In genomic region chr3:38205472-38205805, GRCh38 we compare ENCODE assay signal across 19 cellular contexts. TPM values are rescaled to one million over a fixed set of nuclear protein-coding genes. Genes with fewer than 3 reads are reported as not detected.
DNase-seq lines count a peak whose midpoint lies in the region; ATAC-seq, FAIRE-seq and TF ChIP-seq lines count a peak whose summit lies in the region.
"Had no signal": no experiment of that assay in that cellular context is flagged by ENCODE, and none has a peak within 500 bp of the region (broad histone marks: within the 10 kb centered on the region; RNA-seq: fewer than 3 reads in every experiment).

No MANE protein-coding gene starts in this region.

- in situ Hi-C loops in GM12878 (cut with MboI): no loop called here

- TF ChIP-seq RAD21 in GM12878 (IDR thresholded peaks at IDR 0.05; ENCODE audit: insufficient read depth, low read depth, low read length): no peak

- H3K9me3 Mint-ChIP-seq in stimulated activated effector memory CD8-positive, alpha-beta T cell treated with anti-CD3 and anti-CD28 coated beads, Interleukin-12 subunit alpha, Interleukin-12 subunit beta, amount 100 ng/mL, for 72 hours: no peaks in the 10 kb centered on the region
- H3K9me3 Mint-ChIP-seq: neural crest cell had no signal

- peaks cover 71% of the 10 kb centered on the region for H3K4me1 Mint-ChIP-seq in stimulated activated effector memory CD8-positive, alpha-beta T cell treated with anti-CD3 and anti-CD28 coated beads, Interleukin-12 subunit alpha, Interleukin-12 subunit beta, amount 100 ng/mL, for 72 hours
- H3K4me1 Mint-ChIP-seq: neural crest cell had no signal

- no peak for TF ChIP-seq POLR2A in GM12878 (IDR thresholded peaks at IDR 0.05; ENCODE audit: low read depth, low read length)

- intact Hi-C loops in Right ventricle myocardium superior (cut with DNase I): no loop called here
- intact Hi-C loops in GM12878 (cut with micrococcal nuclease; ENCODE audit: unreplicated experiment): no loop called here
- intact Hi-C loops in A673 (cut with micrococcal nuclease; ENCODE audit: unreplicated experiment): no loop called here

- BruUV-seq in GM12878 (replicated peaks; lab: Mats Ljungman, UMichigan): no TSS peak
- BruUV-seq in A673 (replicated peaks; lab: Mats Ljungman, UMichigan): no TSS peak

- RAD21 ChIA-PET in GM12878 (lab: Charles Lee; ENCODE audit: unreplicated experiment): no interaction called here

- H3K27me3 ChIP-seq in right atrium auricular region (no peaks in the 10 kb centered on the region), GM12878 (replicated peaks in 1 of 2; ENCODE audit: control insufficient read depth in 2 of 2, insufficient read depth in 2 of 2, low read length in 1 of 2) (no peaks in the 10 kb centered on the region), A673 (replicated peaks; ENCODE audit: insufficient read depth, low read depth, low read length, poor library complexity) (no peaks in the 10 kb centered on the region), smooth muscle cell (ENCODE audit: low read depth) (no peaks in the 10 kb centered on the region)
- H3K27me3 ChIP-seq: adrenal gland, Peyer's patch, vagina had no signal

- H3K36me3 ChIP-seq in right atrium auricular region: no peaks in the 10 kb centered on the region
- H3K36me3 ChIP-seq in GM12878 (ENCODE audit: control insufficient read depth in 2 of 2, insufficient read depth in 2 of 2, low read length in 1 of 2): peaks cover 11 to 14% of the 10 kb centered on the region in 2 experiments; a peak in 3 of 4 replicates
- H3K36me3 ChIP-seq in A673 (ENCODE audit: insufficient read depth, low read length, poor library complexity, severe bottlenecking): no peaks in the 10 kb centered on the region
- H3K36me3 ChIP-seq in smooth muscle cell (ENCODE audit: low read depth): no peaks in the 10 kb centered on the region
- H3K36me3 ChIP-seq: adrenal gland had no signal

- peaks cover under 1% of the 10 kb centered on the region for H3F3A ChIP-seq in smooth muscle cell (ENCODE audit: low read depth)

- H3K4me1 ChIP-seq in right atrium auricular region (peaks cover 0 to 21% of the 10 kb centered on the region in 2 donors), GM12878 (ENCODE audit: control insufficient read depth, insufficient read depth, low read length) (peaks cover 17% of the 10 kb centered on the region; the same call in 1 of the 2 replicates), A673 (ENCODE audit: insufficient read depth, low read length, poor library complexity, severe bottlenecking) (no peaks in the 10 kb centered on the region), smooth muscle cell (ENCODE audit: low read depth) (no peaks in the 10 kb centered on the region)
- H3K4me1 ChIP-seq: adrenal gland, Peyer's patch had no signal

- DNase-seq in Right ventricle myocardium superior (no peak), right atrium auricular region (ENCODE audit: low spot score) (no peak), SW480 (ENCODE audit: low spot score) (peak; percentile 6), GM12878 (ENCODE audit: low read depth, low spot score) (no peak), A673 (ENCODE audit: low spot score) (no peak), NCI-H1105 treated with DMSO at 0.1 percent for 48 hours (lab: John Stamatoyannopoulos, UW) (no peak), smooth muscle cell (lab: John Stamatoyannopoulos, UW; ENCODE audit: unreplicated experiment) (no peak)
- no peak for DNase-seq in stimulated activated effector memory CD8-positive, alpha-beta T cell treated with anti-CD3 and anti-CD28 coated beads, Interleukin-12 subunit alpha, Interleukin-12 subunit beta, amount 100 ng/mL, for 72 hours (ENCODE audit: low spot score in 2 of 2)
- DNase-seq: activated CD8-positive, alpha-beta memory T cell treated with anti-CD3 and anti-CD28 coated beads for 24 hours; adrenal gland; foreskin melanocyte; NCI-H2107; NCI-H774; Peyer's patch had no signal

- 70% methylated on average over 3 of the region's 3 CpGs for WGBS in GM12878 (ENCODE audit: insufficient coverage, insufficient replicate concordance, low lambda C conversion rate, missing lambda C conversion rate)
- WGBS in smooth muscle cell (ENCODE audit: low lambda C conversion rate): 91% methylated on average over 3 of the region's 3 CpGs

- no peak for TF ChIP-seq EP300 in GM12878 (IDR thresholded peaks at IDR 0.05; ENCODE audit: borderline replicate concordance in 1 of 2, control insufficient read depth in 1 of 2, low read depth in 2 of 2, low read length in 2 of 2)

- peak overlapping the region; percentile 26 for H3K27ac Mint-ChIP-seq in stimulated activated effector memory CD8-positive, alpha-beta T cell treated with anti-CD3 and anti-CD28 coated beads, Interleukin-12 subunit alpha, Interleukin-12 subunit beta, amount 100 ng/mL, for 72 hours

- H3K36me3 Mint-ChIP-seq in stimulated activated effector memory CD8-positive, alpha-beta T cell treated with anti-CD3 and anti-CD28 coated beads, Interleukin-12 subunit alpha, Interleukin-12 subunit beta, amount 100 ng/mL, for 72 hours: peaks cover 41% of the 10 kb centered on the region

- no peak overlapping the region for H3K4me3 ChIP-seq in right atrium auricular region
- H3K4me3 ChIP-seq in GM12878: no peak overlapping the region
- H3K4me3 ChIP-seq in A673 (ENCODE audit: low read depth, low read length, poor library complexity, severe bottlenecking): no peak overlapping the region
- H3K4me3 ChIP-seq in smooth muscle cell: no peak overlapping the region
- H3K4me3 ChIP-seq: adrenal gland, lung, Peyer's patch, vagina had no signal

- SMC1A ChIA-PET in GM12878 (lab: Charles Lee; ENCODE audit: uncharacterized antibody, unreplicated experiment): interaction anchor here (0.9 to 2.2 kb wide), 6 partner anchors 11 to 45 kb away, joined by 3 to 7 read pairs (median 4); no protein-coding TSS in a partner anchor

- TF ChIP-seq CTCF in right atrium auricular region (IDR thresholded peaks at IDR 0.05) (no peak), GM12878 (IDR thresholded peaks at IDR 0.05 in 2 of 3, conservative IDR thresholded peaks at IDR 0.05 in 1 of 3; ENCODE audit: control insufficient read depth in 2 of 3, extremely low read depth in 1 of 3, insufficient read depth in 1 of 3, low read depth in 3 of 3, low read length in 3 of 3) (no peak), A673 (conservative IDR thresholded peaks at IDR 0.05; ENCODE audit: low read depth, low read length) (no peak), smooth muscle cell (IDR thresholded peaks at IDR 0.05; ENCODE audit: borderline replicate concordance, insufficient read depth, poor library complexity, severe bottlenecking) (no peak)

- H3K4me2 ChIP-seq in GM12878 (ENCODE audit: control insufficient read depth, insufficient read depth) (no peak overlapping the region), smooth muscle cell (no peak overlapping the region)

- CTCF ChIA-PET in GM12878 (lab: Yijun Ruan, JAX) (interaction anchor here (0.9 to 2.0 kb wide), 5 partner anchors 11 to 75 kb away, joined by 3 to 5 read pairs (median 3); no protein-coding TSS in a partner anchor), A673 (lab: Charles Lee) (no interaction called here)

- H3K4me3 Mint-ChIP-seq in stimulated activated effector memory CD8-positive, alpha-beta T cell treated with anti-CD3 and anti-CD28 coated beads, Interleukin-12 subunit alpha, Interleukin-12 subunit beta, amount 100 ng/mL, for 72 hours: no peak overlapping the region
- H3K4me3 Mint-ChIP-seq: neural crest cell had no signal

- no peak overlapping the region for H3K27ac ChIP-seq in right atrium auricular region
- no peak overlapping the region for H3K27ac ChIP-seq in GM12878 (ENCODE audit: control insufficient read depth, insufficient read depth)
- H3K27ac ChIP-seq in A673 (ENCODE audit: low read depth, low read length, poor library complexity, severe bottlenecking): no peak overlapping the region
- no peak overlapping the region for H3K27ac ChIP-seq in smooth muscle cell (ENCODE audit: low read depth)
- H3K27ac ChIP-seq: adrenal gland, Peyer's patch, vagina had no signal

- H2AFZ ChIP-seq in GM12878 (ENCODE audit: control insufficient read depth, low read depth, low read length) (no peak overlapping the region), smooth muscle cell (ENCODE audit: low read depth) (no peak overlapping the region)

- H3K9me3 ChIP-seq in right atrium auricular region: no peaks in the 10 kb centered on the region
- no peaks in the 10 kb centered on the region; the same call in 2 of the 3 replicates for H3K9me3 ChIP-seq in GM12878 (replicated peaks; ENCODE audit: control insufficient read depth, insufficient read depth, low read length)
- no peaks in the 10 kb centered on the region for H3K9me3 ChIP-seq in A673 (ENCODE audit: low read depth, low read length, poor library complexity, severe bottlenecking)
- H3K9me3 ChIP-seq in smooth muscle cell (replicated peaks; ENCODE audit: low read depth): no peaks in the 10 kb centered on the region
- H3K9me3 ChIP-seq: adrenal gland, Peyer's patch, vagina had no signal

- H3K9ac ChIP-seq in GM12878 (ENCODE audit: control insufficient read depth, insufficient read depth, low read length) (no peak overlapping the region), smooth muscle cell (ENCODE audit: low read depth) (no peak overlapping the region)

- POLR2A ChIA-PET in GM12878 (lab: Charles Lee) (no interaction called here), A673 (lab: Charles Lee; ENCODE audit: low non-redundant PET) (interaction anchor here (0.6 kb wide), 1 partner anchor 27 kb away, joined by 3 read pairs; no protein-coding TSS in a partner anchor)

- H3K79me2 ChIP-seq in GM12878 (ENCODE audit: control insufficient read depth, insufficient read depth, low read length): peaks cover 24% of the 10 kb centered on the region
- peaks cover 41% of the 10 kb centered on the region for H3K79me2 ChIP-seq in smooth muscle cell (ENCODE audit: low read depth)

- ATAC-seq in Right ventricle myocardium superior (ENCODE audit: poor library complexity): peak; percentile 59
- peak; percentile 24 for ATAC-seq in GM12878
- peak; percentile 90 for ATAC-seq in stimulated activated effector memory CD8-positive, alpha-beta T cell treated with anti-CD3 and anti-CD28 coated beads, Interleukin-12 subunit alpha, Interleukin-12 subunit beta, amount 100 ng/mL, for 72 hours
- ATAC-seq: sciatic nerve had no signal

- H4K20me1 ChIP-seq in GM12878 (ENCODE audit: control insufficient read depth, insufficient read depth): no peaks in the 10 kb centered on the region
- peaks cover 96% of the 10 kb centered on the region for H4K20me1 ChIP-seq in smooth muscle cell (ENCODE audit: low read depth)

- no peak for FAIRE-seq in GM12878 (lab: Jason Lieb, UNC)
- FAIRE-seq: D721Med had no signal

RNA-seq across cellular contexts. Expression of gene OXSR1, which starts 40.1 kb away (rescaled TPM):
- total RNA-seq in Right ventricle myocardium superior (24.0 TPM), right atrium auricular region (10 to 100 TPM; 25.8 to 27.2 TPM), GM12878 (2014; rRNA removed) (34.7 and 37.1 TPM in 2 replicates), GM12878 (2014; rRNA removed; fragmentation: Illumina TruSeq; extraction: Trizol) (36.9 and 38.3 TPM in 2 replicates), GM12878 (2021) (45.2 and 48.0 TPM in 2 replicates), A673 (2021) (30.9 and 31.1 TPM in 2 replicates), smooth muscle cell (50.3 and 50.6 TPM in 2 replicates)
- total RNA-seq in GM12878 (2013; cell fraction: nucleolus; rRNA removed): 74.1 and 78.0 TPM in 2 replicates
- 26.5 TPM for polyA plus RNA-seq in GM12878 (2011; ENCODE audit: low read depth)
- polyA plus RNA-seq in GM12878 (2011; rRNA removed) (54.6 and 74.8 TPM in 2 replicates), GM12878 (2014; fragmentation: Illumina TruSeq; extraction: Trizol) (50.3 and 59.6 TPM in 2 replicates), GM12878 (2014; fragmentation: Nextera tagmentation; extraction: Ambion mirVana) (10 to 100 TPM; 12.4 to 16.9 TPM), GM12878 (2014; rRNA removed) (35.0 and 36.7 TPM in 2 replicates), GM12878 (2016; fragmentation: Nextera tagmentation; extraction: Ambion mirVana) (10 to 100 TPM; 18.0 to 18.8 TPM), smooth muscle cell (11.9 and 21.7 TPM in 2 replicates)
- polyA plus RNA-seq in GM12878 (2011; cell fraction: cytosol; rRNA removed): 27.8 and 35.0 TPM in 2 replicates
- 41.7 and 47.3 TPM in 2 replicates for polyA plus RNA-seq in GM12878 (2011; cell fraction: nucleus; rRNA removed)
- 28.8 and 37.7 TPM in 2 replicates for polyA plus RNA-seq in GM12878 (2012)
- 41.5 and 45.9 TPM in 2 replicates for polyA minus RNA-seq in GM12878 (2011; rRNA and poly(A)+ RNA removed)
- 15.1 and 23.0 TPM in 2 replicates for polyA minus RNA-seq in GM12878 (2011; cell fraction: cytosol; rRNA and poly(A)+ RNA removed)
- 26.2 and 34.1 TPM in 2 replicates for polyA minus RNA-seq in GM12878 (2011; cell fraction: nucleus; rRNA and poly(A)+ RNA removed)

Comparison
In these comparisons a context has a peak if more than half of its experiments do, and no peak if none do; other contexts are left out.
1. ATAC-seq: peak in every context shown above with its lines; median percentile 90 in stimulated activated effector memory CD8-positive, alpha-beta T cell treated with anti-CD3 and anti-CD28 coated beads, Interleukin-12 subunit alpha, Interleukin-12 subunit beta, amount 100 ng/mL, for 72 hours; 59 in Right ventricle myocardium superior; 24 in GM12878.